Comparison of ENCODE assay signal across 9 cellular contexts in the genomic region with DNA sequence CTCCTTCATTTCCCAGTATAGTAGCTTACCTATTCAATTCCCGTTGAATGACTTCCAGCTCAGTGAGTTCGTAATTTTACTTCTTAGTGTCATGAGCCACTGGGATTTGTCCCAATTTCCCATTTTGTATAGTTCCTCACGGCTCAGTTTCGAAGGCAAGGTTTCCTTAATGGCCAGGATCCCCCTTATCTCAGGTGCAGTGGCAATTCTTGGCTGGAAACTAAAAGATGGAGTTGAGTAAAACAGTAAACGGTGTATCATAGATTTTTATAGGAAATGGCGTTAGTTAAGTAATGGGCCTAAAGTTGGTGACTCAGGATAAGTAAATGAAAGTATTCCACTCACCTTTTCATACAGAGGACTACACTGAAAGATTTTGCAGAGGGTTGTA. TPM values are rescaled to one million over a fixed set of nuclear protein-coding genes. Genes with fewer than 3 reads are reported as not detected.
DNase-seq lines count a peak whose midpoint lies in the region; ATAC-seq, FAIRE-seq and TF ChIP-seq lines count a peak whose summit lies in the region.
"Had no signal": no experiment of that assay in that cellular context is flagged by ENCODE, and none has a peak within 500 bp of the region (broad histone marks: within the 10 kb centered on the region; RNA-seq: fewer than 3 reads in every experiment).

No MANE protein-coding gene starts in this region.

- peaks cover 13% of the 10 kb centered on the region for H3K36me3 ChIP-seq in ES-I3 (ENCODE audit: insufficient read depth, low read length)
- H3K36me3 ChIP-seq in RWPE2 (ENCODE audit: low read depth): peaks cover 18% of the 10 kb centered on the region
- peaks cover 19 to 32% (median 27%) of the 10 kb centered on the region in 4 donors for H3K36me3 ChIP-seq in esophagus muscularis mucosa
- peaks cover 9 to 14% of the 10 kb centered on the region in 2 experiments for H3K36me3 ChIP-seq in trophoblast cell (ENCODE audit: control insufficient read depth in 1 of 2, insufficient read depth in 2 of 2, low read length in 2 of 2)

- no peaks in the 10 kb centered on the region for H3K79me1 ChIP-seq in trophoblast cell (ENCODE audit: low read length)

- peak overlapping the region; percentile 99 for H3K4me2 ChIP-seq in trophoblast cell (ENCODE audit: low read length)

- WGBS in esophagus muscularis mucosa: 54% methylated on average over 6 of the region's 6 CpGs
- no CpG with 5 or more reads among the region's 6 CpGs for WGBS in trophoblast cell (ENCODE audit: extremely low coverage, insufficient coverage, insufficient read length)

- peak overlapping the region; percentile 64 for H3K27ac ChIP-seq in RWPE2 (ENCODE audit: poor library complexity, severe bottlenecking)
- peak overlapping the region; percentile 82 to 88 (median 84) for H3K27ac ChIP-seq in esophagus muscularis mucosa (replicated peaks in 1 of 4)
- no peak overlapping the region for H3K27ac ChIP-seq in trophoblast cell (ENCODE audit: low read depth, low read length)

- TF ChIP-seq POLR2A in esophagus muscularis mucosa (IDR thresholded peaks at IDR 0.05; ENCODE audit: low read depth) (no peak), H54 (IDR thresholded peaks at IDR 0.05; ENCODE audit: low read depth, low read length) (no peak)

- H4K8ac ChIP-seq in trophoblast cell (ENCODE audit: low read depth, low read length): no peak overlapping the region

- no peak overlapping the region for H2BK120ac ChIP-seq in trophoblast cell (ENCODE audit: insufficient read depth, low read length, poor library complexity)

- peak overlapping the region; percentile 50 for H3K4me3 ChIP-seq in RWPE2 (ENCODE audit: severe bottlenecking)
- peak overlapping the region; percentile 84 to 95 (median 89) for H3K4me3 ChIP-seq in esophagus muscularis mucosa
- H3K4me3 ChIP-seq in trophoblast cell (ENCODE audit: low read depth, low read length): no peak overlapping the region

- TF ChIP-seq EP300 in esophagus muscularis mucosa (IDR thresholded peaks at IDR 0.05): no peak

- ATAC-seq in RWPE2 (ENCODE audit: low read depth) (no peak), GM21786 (IDR thresholded peaks at IDR 0.05; ENCODE audit: unreplicated experiment) (no peak)

- no peak overlapping the region for H3K18ac ChIP-seq in trophoblast cell (ENCODE audit: low read length)

- FAIRE-seq in H54 (lab: Jason Lieb, UNC): no peak
- FAIRE-seq: colon had no signal

- H3K79me2 ChIP-seq in trophoblast cell (ENCODE audit: control insufficient read depth, insufficient read depth, low read length, poor library complexity): peaks cover 2% of the 10 kb centered on the region

- H2BK12ac ChIP-seq in trophoblast cell (ENCODE audit: low read length): no peak overlapping the region

- H3K4ac ChIP-seq in trophoblast cell (ENCODE audit: low read depth, low read length): no peak overlapping the region

- no peak overlapping the region for H4K91ac ChIP-seq in trophoblast cell (ENCODE audit: low read depth, low read length)

- intact Hi-C loops in esophagus muscularis mucosa (cut with DNase I): no loop called here

- TF ChIP-seq CTCF in RWPE2 (IDR thresholded peaks at IDR 0.05; ENCODE audit: poor library complexity, severe bottlenecking): no peak
- TF ChIP-seq CTCF in esophagus muscularis mucosa (IDR thresholded peaks at IDR 0.05): no peak

- no peak overlapping the region for H2AK5ac ChIP-seq in trophoblast cell (ENCODE audit: low read length)

- no peak overlapping the region for H3K23ac ChIP-seq in trophoblast cell (ENCODE audit: low read length)

- no peak overlapping the region for H2BK5ac ChIP-seq in trophoblast cell (ENCODE audit: low read depth, low read length, poor library complexity)

- no peaks in the 10 kb centered on the region for H3K27me3 ChIP-seq in RWPE2 (ENCODE audit: insufficient read depth, poor library complexity, severe bottlenecking)
- no peaks in the 10 kb centered on the region for H3K27me3 ChIP-seq in esophagus muscularis mucosa
- no peaks in the 10 kb centered on the region for H3K27me3 ChIP-seq in trophoblast cell (ENCODE audit: insufficient read depth, low read length)

- H3K14ac ChIP-seq in trophoblast cell (ENCODE audit: low read length): no peak overlapping the region

- DNase-seq in RWPE2 (ENCODE audit: low spot score) (no peak), esophagus muscularis mucosa (ENCODE audit: extremely low spot score) (no peak), trophoblast cell (no peak), NCI-H1436 (lab: John Stamatoyannopoulos, UW) (no peak), GM19240 (ENCODE audit: insufficient read length, low spot score) (no peak), H54 (ENCODE audit: insufficient read length, low spot score) (no peak)

- H3K9ac ChIP-seq in ES-I3 (ENCODE audit: low read depth, low read length): peak overlapping the region; percentile 56; the same call in 1 of the 2 replicates
- no peak overlapping the region for H3K9ac ChIP-seq in trophoblast cell (ENCODE audit: low read length)

- peak overlapping the region; percentile 32 for H2AFZ ChIP-seq in trophoblast cell (ENCODE audit: insufficient read depth, low read length, poor library complexity)

- H3K4me1 ChIP-seq in ES-I3 (ENCODE audit: insufficient read depth, low read length) (no peaks in the 10 kb centered on the region), RWPE2 (ENCODE audit: insufficient read depth, poor library complexity, severe bottlenecking) (peaks cover 23% of the 10 kb centered on the region), esophagus muscularis mucosa (peaks cover 27 to 37% (median 33%) of the 10 kb centered on the region in 4 donors), trophoblast cell (ENCODE audit: control insufficient read depth in 1 of 2, insufficient read depth in 2 of 2, low read length in 2 of 2) (peaks cover 5 to 7% of the 10 kb centered on the region in 2 experiments)

- no peak overlapping the region for H4K12ac ChIP-seq in trophoblast cell (ENCODE audit: low read depth, low read length)

- H3K9me3 ChIP-seq in ES-I3 (ENCODE audit: control insufficient read depth, insufficient read depth, low read length) (no peaks in the 10 kb centered on the region), RWPE2 (ENCODE audit: severe bottlenecking) (no peaks in the 10 kb centered on the region), esophagus muscularis mucosa (no peaks in the 10 kb centered on the region), trophoblast cell (ENCODE audit: insufficient read depth, low read depth, low read length) (no peaks in the 10 kb centered on the region)

RNA-seq across cellular contexts. Expression of gene LMLN, which starts 0.5 kb away (rescaled TPM):
- total RNA-seq in esophagus muscularis mucosa: 1 to 10 TPM; 4.1 to 5.5 (median 4.6) TPM
- 1.7 and 1.8 TPM in 2 replicates for polyA plus RNA-seq in trophoblast cell (2013)

RNA-seq across cellular contexts. Expression of gene RPL35A, which starts 9.5 kb away (rescaled TPM):
- total RNA-seq in esophagus muscularis mucosa: 100 to 1,000 TPM; 527 to 724 (median 570) TPM
- 2,548 and 2,659 TPM in 2 replicates for polyA plus RNA-seq in trophoblast cell (2013)
